Comparison of ENCODE assay signal across 1 cellular context in the genomic region with DNA sequence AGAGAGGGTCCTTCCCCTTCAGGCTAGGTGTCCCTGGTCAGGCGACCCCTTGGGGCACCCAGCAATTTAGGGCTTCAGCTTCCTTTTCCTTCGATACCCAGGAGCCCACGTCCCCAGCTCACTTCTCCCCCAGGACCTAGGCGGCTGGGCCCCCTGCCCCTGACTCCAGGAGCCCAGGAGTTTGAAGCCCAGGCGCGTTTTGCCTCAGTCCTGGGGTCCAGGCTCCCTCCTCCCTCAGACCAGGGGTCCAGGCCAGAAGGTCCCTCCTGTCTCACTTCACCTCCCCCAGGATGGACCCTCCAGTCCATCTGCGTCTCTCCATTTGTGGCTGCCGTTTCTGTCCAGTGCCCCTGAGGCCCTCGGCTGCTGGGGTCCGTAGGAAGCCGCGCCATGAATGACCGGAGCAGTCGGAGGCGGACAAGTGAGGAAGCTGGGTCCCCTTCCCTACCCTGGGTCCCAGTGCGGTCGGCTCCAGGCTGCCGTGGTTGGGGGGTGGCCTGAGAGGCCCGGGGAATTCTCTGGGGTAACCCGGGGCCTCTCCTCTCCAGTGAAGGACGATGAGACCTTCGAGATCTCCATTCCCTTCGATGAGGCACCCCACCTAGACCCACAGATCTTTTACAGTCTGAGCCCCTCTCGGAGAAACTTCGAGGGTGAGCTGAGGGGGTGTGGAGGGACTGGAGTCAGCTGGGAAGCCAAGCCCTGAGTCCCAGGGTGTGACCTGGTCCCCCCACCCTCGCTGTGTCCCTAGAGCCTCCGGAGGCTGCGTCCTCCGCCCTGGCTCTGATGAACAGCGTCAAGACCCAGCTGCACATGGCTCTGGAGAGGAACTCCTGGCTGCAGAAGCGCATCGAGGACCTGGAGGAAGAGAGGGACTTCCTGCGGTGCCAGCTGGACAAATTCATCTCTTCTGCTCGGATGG.
TF ChIP-seq lines count a peak whose summit lies in the region.

No MANE protein-coding gene starts in this region.

TF ChIP-seq in SK-N-SH, 30 proteins besides CTCF, POLR2A, EP300 and RAD21 (continued from another document):
- TF ChIP-seq, protein P1, sequence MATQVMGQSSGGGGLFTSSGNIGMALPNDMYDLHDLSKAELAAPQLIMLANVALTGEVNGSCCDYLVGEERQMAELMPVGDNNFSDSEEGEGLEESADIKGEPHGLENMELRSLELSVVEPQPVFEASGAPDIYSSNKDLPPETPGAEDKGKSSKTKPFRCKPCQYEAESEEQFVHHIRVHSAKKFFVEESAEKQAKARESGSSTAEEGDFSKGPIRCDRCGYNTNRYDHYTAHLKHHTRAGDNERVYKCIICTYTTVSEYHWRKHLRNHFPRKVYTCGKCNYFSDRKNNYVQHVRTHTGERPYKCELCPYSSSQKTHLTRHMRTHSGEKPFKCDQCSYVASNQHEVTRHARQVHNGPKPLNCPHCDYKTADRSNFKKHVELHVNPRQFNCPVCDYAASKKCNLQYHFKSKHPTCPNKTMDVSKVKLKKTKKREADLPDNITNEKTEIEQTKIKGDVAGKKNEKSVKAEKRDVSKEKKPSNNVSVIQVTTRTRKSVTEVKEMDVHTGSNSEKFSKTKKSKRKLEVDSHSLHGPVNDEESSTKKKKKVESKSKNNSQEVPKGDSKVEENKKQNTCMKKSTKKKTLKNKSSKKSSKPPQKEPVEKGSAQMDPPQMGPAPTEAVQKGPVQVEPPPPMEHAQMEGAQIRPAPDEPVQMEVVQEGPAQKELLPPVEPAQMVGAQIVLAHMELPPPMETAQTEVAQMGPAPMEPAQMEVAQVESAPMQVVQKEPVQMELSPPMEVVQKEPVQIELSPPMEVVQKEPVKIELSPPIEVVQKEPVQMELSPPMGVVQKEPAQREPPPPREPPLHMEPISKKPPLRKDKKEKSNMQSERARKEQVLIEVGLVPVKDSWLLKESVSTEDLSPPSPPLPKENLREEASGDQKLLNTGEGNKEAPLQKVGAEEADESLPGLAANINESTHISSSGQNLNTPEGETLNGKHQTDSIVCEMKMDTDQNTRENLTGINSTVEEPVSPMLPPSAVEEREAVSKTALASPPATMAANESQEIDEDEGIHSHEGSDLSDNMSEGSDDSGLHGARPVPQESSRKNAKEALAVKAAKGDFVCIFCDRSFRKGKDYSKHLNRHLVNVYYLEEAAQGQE (IDR thresholded peaks at IDR 0.05; ENCODE audit: low read depth, low read length), result no peak
- TF ChIP-seq, protein P2, sequence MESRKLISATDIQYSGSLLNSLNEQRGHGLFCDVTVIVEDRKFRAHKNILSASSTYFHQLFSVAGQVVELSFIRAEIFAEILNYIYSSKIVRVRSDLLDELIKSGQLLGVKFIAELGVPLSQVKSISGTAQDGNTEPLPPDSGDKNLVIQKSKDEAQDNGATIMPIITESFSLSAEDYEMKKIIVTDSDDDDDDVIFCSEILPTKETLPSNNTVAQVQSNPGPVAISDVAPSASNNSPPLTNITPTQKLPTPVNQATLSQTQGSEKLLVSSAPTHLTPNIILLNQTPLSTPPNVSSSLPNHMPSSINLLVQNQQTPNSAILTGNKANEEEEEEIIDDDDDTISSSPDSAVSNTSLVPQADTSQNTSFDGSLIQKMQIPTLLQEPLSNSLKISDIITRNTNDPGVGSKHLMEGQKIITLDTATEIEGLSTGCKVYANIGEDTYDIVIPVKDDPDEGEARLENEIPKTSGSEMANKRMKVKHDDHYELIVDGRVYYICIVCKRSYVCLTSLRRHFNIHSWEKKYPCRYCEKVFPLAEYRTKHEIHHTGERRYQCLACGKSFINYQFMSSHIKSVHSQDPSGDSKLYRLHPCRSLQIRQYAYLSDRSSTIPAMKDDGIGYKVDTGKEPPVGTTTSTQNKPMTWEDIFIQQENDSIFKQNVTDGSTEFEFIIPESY (IDR thresholded peaks at IDR 0.05; ENCODE audit: borderline replicate concordance, low read depth), result no peak
- TF ChIP-seq, protein P3, sequence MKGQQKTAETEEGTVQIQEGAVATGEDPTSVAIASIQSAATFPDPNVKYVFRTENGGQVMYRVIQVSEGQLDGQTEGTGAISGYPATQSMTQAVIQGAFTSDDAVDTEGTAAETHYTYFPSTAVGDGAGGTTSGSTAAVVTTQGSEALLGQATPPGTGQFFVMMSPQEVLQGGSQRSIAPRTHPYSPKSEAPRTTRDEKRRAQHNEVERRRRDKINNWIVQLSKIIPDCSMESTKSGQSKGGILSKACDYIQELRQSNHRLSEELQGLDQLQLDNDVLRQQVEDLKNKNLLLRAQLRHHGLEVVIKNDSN (IDR thresholded peaks at IDR 0.05; ENCODE audit: borderline replicate concordance, low read depth), result no peak
- no peak for TF ChIP-seq MEF2A (IDR thresholded peaks at IDR 0.05; ENCODE audit: borderline replicate concordance, low read depth)
TF ChIP-seq in SK-N-SH: peak in this region for 0.
